In the genomic region with DNA sequence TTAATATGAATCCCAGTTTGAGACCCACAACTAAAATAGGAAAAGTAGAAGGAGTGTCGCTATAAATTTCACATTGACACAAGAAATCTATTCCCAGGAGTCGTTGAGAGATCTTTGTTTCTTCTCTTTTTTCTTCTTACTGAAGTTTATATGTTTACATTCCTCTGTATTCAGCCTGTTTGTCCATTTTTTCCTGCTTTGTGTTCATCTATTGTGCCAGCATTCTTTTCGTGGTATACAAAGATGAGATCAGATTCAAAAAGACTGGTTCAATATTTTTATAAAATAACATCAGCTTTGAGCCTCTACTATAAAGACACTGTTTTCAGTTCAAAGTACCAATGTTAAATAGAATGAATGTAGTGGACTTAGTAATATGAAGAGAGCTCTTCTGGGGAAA, we compare ENCODE assay signal across 14 cellular contexts.
DNase-seq lines count a peak whose midpoint lies in the region; ATAC-seq and TF ChIP-seq lines count a peak whose summit lies in the region.
"Had no signal": no experiment of that assay in that cellular context is flagged by ENCODE, and none has a peak within 500 bp of the region (broad histone marks: within the 10 kb centered on the region; RNA-seq: fewer than 3 reads in every experiment).

No MANE protein-coding gene starts in this region.

- H3K79me1 ChIP-seq in mesenchymal stem cell (replicated peaks; ENCODE audit: low read length, poor library complexity, severe bottlenecking): no peaks in the 10 kb centered on the region

- POLR2A ChIA-PET in HCT116 (lab: Charles Lee): interaction anchor here (1.1 kb wide), 1 partner anchor 260 kb away, joined by 3 read pairs; a partner anchor contains a TSS
- POLR2A ChIA-PET in PC-9 (lab: Charles Lee; ENCODE audit: unreplicated experiment): interaction anchor here (0.6 kb wide), 2 partner anchors 49 to 261 kb away, joined by 3 to 4 read pairs; no protein-coding TSS in a partner anchor

- H3K79me2 ChIP-seq in HCT116 (ENCODE audit: insufficient read depth, low read length): no peaks in the 10 kb centered on the region
- H3K79me2 ChIP-seq in PC-9 (ENCODE audit: low read depth): no peaks in the 10 kb centered on the region

- no peaks in the 10 kb centered on the region for H3K9me2 ChIP-seq in HCT116 (ENCODE audit: insufficient read depth)
- no peaks in the 10 kb centered on the region for H3K9me2 ChIP-seq in PC-9 (ENCODE audit: insufficient read depth)

- H2BK5ac ChIP-seq in mesenchymal stem cell (ENCODE audit: low read depth, low read length, poor library complexity, severe bottlenecking): no peak overlapping the region

- H3K18ac ChIP-seq in mesenchymal stem cell (ENCODE audit: low read depth in 1 of 2, low read length in 2 of 2): no peak overlapping the region

- TF ChIP-seq POLR2A in HCT116 (IDR thresholded peaks at IDR 0.05; ENCODE audit: borderline replicate concordance, extremely low read depth, insufficient read depth, insufficient read length): no peak
- TF ChIP-seq POLR2A in suprapubic skin (IDR thresholded peaks at IDR 0.05): no peak

- intact Hi-C loops in HCT116 (cut with micrococcal nuclease): loop anchor here (5.0 kb wide), 1 partner anchor 58 kb away; no protein-coding TSS in a partner anchor
- intact Hi-C loops in PC-9 (cut with micrococcal nuclease; ENCODE audit: unreplicated experiment): loop anchor here (5.0 to 10.0 kb wide), 2 partner anchors 205 to 247 kb away; no protein-coding TSS in a partner anchor

- no peak overlapping the region for H4K8ac ChIP-seq in mesenchymal stem cell (ENCODE audit: low read length)

- no peak for ATAC-seq in HCT116
- ATAC-seq in activated T-cell treated with anti-CD3 and anti-CD28 coated beads, Interleukin-2, amount 50 U/mL, for 72 hours (replicated peaks in 1 of 2): no peak

- H3K27me3 ChIP-seq in HCT116 (ENCODE audit: insufficient read depth, low read length) (no peaks in the 10 kb centered on the region), mesenchymal stem cell (ENCODE audit: control insufficient read depth in 1 of 2, insufficient read depth in 1 of 2, low read length in 2 of 2) (no peaks in the 10 kb centered on the region), suprapubic skin (no peaks in the 10 kb centered on the region), H7 (ENCODE audit: control insufficient read depth, insufficient read depth, low read length) (no peaks in the 10 kb centered on the region), PC-9 (ENCODE audit: insufficient read depth, low read depth) (no peaks in the 10 kb centered on the region)

- no peak overlapping the region for H3K4me3 Mint-ChIP-seq in activated T-cell treated with anti-CD3 and anti-CD28 coated beads, Interleukin-2, amount 50 U/mL, for 72 hours
- H3K4me3 Mint-ChIP-seq: activated CD4-positive, alpha-beta T cell treated with anti-CD3 and anti-CD28 coated beads, Interleukin-2, amount 10 ng/mL, durations not matched to agents 7 days and 5 days; activated T-helper 1 cell treated with anti-CD3 and anti-CD28 coated beads, Interleukin-12 subunit alpha, Interleukin-12 subunit beta, Interleukin-2, Interleukin-4 antibody, amounts not matched to agents 30 ng/mL and 10 ng/mL and 1 ng/mL, durations not matched to agents 14 hours and 24 hours and 36 hours; T-helper 1 cell treated with Interleukin-12 subunit alpha and Interleukin-12 subunit beta and Interleukin-4 antibody, amounts not matched to agents 30 μg/mL and 1 μg/mL, for 36 hours had no signal

- H3K4me3 ChIP-seq in HCT116 (replicated peaks in 1 of 2; ENCODE audit: low read depth in 1 of 2, low read length in 2 of 2): no peak overlapping the region
- no peak overlapping the region for H3K4me3 ChIP-seq in mesenchymal stem cell (ENCODE audit: insufficient read depth in 1 of 2, low read depth in 1 of 2, low read length in 2 of 2)
- H3K4me3 ChIP-seq in suprapubic skin: no peak overlapping the region
- no peak overlapping the region for H3K4me3 ChIP-seq in H7 (ENCODE audit: insufficient read depth, low read depth, low read length)
- no peak overlapping the region for H3K4me3 ChIP-seq in PC-9

- H3K4me1 ChIP-seq in HCT116 (ENCODE audit: control insufficient read depth in 1 of 2, insufficient read depth in 2 of 2, low read length in 2 of 2) (peaks cover 0 to 6% of the 10 kb centered on the region in 2 experiments; a peak in 1 of 4 replicates), mesenchymal stem cell (ENCODE audit: control insufficient read depth, insufficient read depth, low read depth, low read length) (peaks cover 5% of the 10 kb centered on the region), suprapubic skin (peaks cover 19% of the 10 kb centered on the region), PC-9 (replicated peaks; ENCODE audit: insufficient read depth) (no peaks in the 10 kb centered on the region)

- H3K27ac ChIP-seq in HCT116 (ENCODE audit: low read depth, low read length) (no peak overlapping the region), cingulate gyrus (ENCODE audit: low read depth, low read length) (peak overlapping the region; percentile 42), mesenchymal stem cell (ENCODE audit: low read length, poor library complexity, severe bottlenecking) (peak overlapping the region; percentile 85), suprapubic skin (peak overlapping the region; percentile 61), PC-9 (no peak overlapping the region)

- no peak overlapping the region for H4K91ac ChIP-seq in mesenchymal stem cell (ENCODE audit: low read length)

- CTCF ChIA-PET in HCT116 (lab: Charles Lee): interaction anchor here (0.8 to 5.5 kb wide), 6 partner anchors 10 to 1016 kb away, joined by 3 to 37 read pairs (median 4); a partner anchor contains a TSS
- CTCF ChIA-PET in PC-9 (lab: Charles Lee): no interaction called here

- BruUV-seq in HCT116 (replicated peaks; lab: Mats Ljungman, UMichigan) (no TSS peak), PC-9 (replicated peaks; lab: Mats Ljungman, UMichigan) (no TSS peak)

- no peak for TF ChIP-seq EP300 in suprapubic skin (IDR thresholded peaks at IDR 0.05)

- DNase-seq in HCT116 (ENCODE audit: low read depth, low spot score) (no peak), mesenchymal stem cell (no peak), suprapubic skin (ENCODE audit: low spot score in 2 of 2) (no peak), NCI-H146 treated with DMSO at 0.1 percent for 48 hours (lab: John Stamatoyannopoulos, UW; ENCODE audit: unreplicated experiment) (no peak), H7 (no peak), PC-9 (no peak)
- no peak for DNase-seq in activated T-cell treated with anti-CD3 and anti-CD28 coated beads, Interleukin-2, amount 50 U/mL, for 72 hours
- DNase-seq: activated CD4-positive, alpha-beta T cell treated with anti-CD3 and anti-CD28 coated beads, Interleukin-2, amount 10 ng/mL, durations not matched to agents 7 days and 5 days; naive B cell; NCI-H2171; stimulated activated CD4-positive, alpha-beta T cell treated with anti-CD3 and anti-CD28 coated beads, Interleukin-15, amount 100 ng/mL, for 24 hours had no signal

- no peak overlapping the region for H3K14ac ChIP-seq in mesenchymal stem cell (ENCODE audit: low read length in 2 of 2)

- no peak overlapping the region for H2BK120ac ChIP-seq in mesenchymal stem cell (ENCODE audit: low read depth, low read length)

- no peaks in the 10 kb centered on the region for H3K9me3 ChIP-seq in HCT116 (ENCODE audit: control insufficient read depth in 1 of 2, insufficient read depth in 1 of 2, low read depth in 1 of 2, low read length in 2 of 2)
- no peaks in the 10 kb centered on the region for H3K9me3 ChIP-seq in mesenchymal stem cell (ENCODE audit: control insufficient read depth, low read length)
- H3K9me3 ChIP-seq in suprapubic skin: no peaks in the 10 kb centered on the region
- no peaks in the 10 kb centered on the region for H3K9me3 ChIP-seq in PC-9 (ENCODE audit: insufficient read depth, low read depth)

- H2AFZ ChIP-seq in HCT116 (ENCODE audit: low read depth, low read length, poor library complexity, severe bottlenecking): peak overlapping the region; percentile 46
- no peak overlapping the region for H2AFZ ChIP-seq in mesenchymal stem cell (ENCODE audit: low read depth, low read length)
- no peak overlapping the region for H2AFZ ChIP-seq in PC-9

- H3F3A ChIP-seq in PC-9 (ENCODE audit: insufficient read depth, low read depth): no peaks in the 10 kb centered on the region

- RAD21 ChIA-PET in HCT116 (lab: Charles Lee; ENCODE audit: low non-redundant PET in 1 of 2, low total read pairs in 2 of 2, uncharacterized antibody in 2 of 2, unreplicated experiment in 2 of 2): interaction anchor here in 1 of 2 experiments (0.7 kb wide), 1 partner anchor 68 kb away, joined by 5 read pairs; no protein-coding TSS in a partner anchor

- H3K9me3 Mint-ChIP-seq in activated T-cell treated with anti-CD3 and anti-CD28 coated beads, Interleukin-2, amount 50 U/mL, for 72 hours: no peaks in the 10 kb centered on the region
- H3K9me3 Mint-ChIP-seq: activated CD4-positive, alpha-beta T cell treated with anti-CD3 and anti-CD28 coated beads, Interleukin-2, amount 10 ng/mL, durations not matched to agents 7 days and 5 days; activated T-helper 1 cell treated with anti-CD3 and anti-CD28 coated beads, Interleukin-12 subunit alpha, Interleukin-12 subunit beta, Interleukin-2, Interleukin-4 antibody, amounts not matched to agents 30 ng/mL and 10 ng/mL and 1 ng/mL, durations not matched to agents 14 hours and 24 hours and 36 hours; naive B cell; T-helper 1 cell treated with Interleukin-12 subunit alpha and Interleukin-12 subunit beta and Interleukin-4 antibody, amounts not matched to agents 30 μg/mL and 1 μg/mL, for 36 hours had no signal

- WGBS in mesenchymal stem cell: 80% methylated on average over 1 of the region's 3 CpGs
- 64% methylated on average over 3 of the region's 3 CpGs for WGBS in suprapubic skin

- peaks cover 17% of the 10 kb centered on the region for H3K4me1 Mint-ChIP-seq in activated T-cell treated with anti-CD3 and anti-CD28 coated beads, Interleukin-2, amount 50 U/mL, for 72 hours (ENCODE audit: low read depth)

- H4K20me1 ChIP-seq in HCT116 (ENCODE audit: insufficient read depth): no peaks in the 10 kb centered on the region
- no peaks in the 10 kb centered on the region for H4K20me1 ChIP-seq in PC-9 (ENCODE audit: insufficient read depth)

- H2BK12ac ChIP-seq in mesenchymal stem cell (ENCODE audit: low read length in 2 of 2): no peak overlapping the region

- H3K9ac ChIP-seq in HCT116 (ENCODE audit: low read length): no peak overlapping the region
- peak overlapping the region; percentile 75 for H3K9ac ChIP-seq in mesenchymal stem cell (ENCODE audit: low read length)

- TF ChIP-seq RAD21 in HCT116 (IDR thresholded peaks at IDR 0.05; ENCODE audit: low read depth): no peak

- H3K27ac Mint-ChIP-seq in activated T-cell treated with anti-CD3 and anti-CD28 coated beads, Interleukin-2, amount 50 U/mL, for 72 hours: no peak overlapping the region
- H3K27ac Mint-ChIP-seq: activated CD4-positive, alpha-beta T cell treated with anti-CD3 and anti-CD28 coated beads, Interleukin-2, amount 10 ng/mL, durations not matched to agents 7 days and 5 days; activated T-helper 1 cell treated with anti-CD3 and anti-CD28 coated beads, Interleukin-12 subunit alpha, Interleukin-12 subunit beta, Interleukin-2, Interleukin-4 antibody, amounts not matched to agents 30 ng/mL and 10 ng/mL and 1 ng/mL, durations not matched to agents 14 hours and 24 hours and 36 hours; T-helper 1 cell treated with Interleukin-12 subunit alpha and Interleukin-12 subunit beta and Interleukin-4 antibody, amounts not matched to agents 30 μg/mL and 1 μg/mL, for 36 hours had no signal

- H3K23ac ChIP-seq in mesenchymal stem cell (ENCODE audit: low read length in 2 of 2): no peak overlapping the region

- no peaks in the 10 kb centered on the region for H3K36me3 ChIP-seq in HCT116 (ENCODE audit: control insufficient read depth in 1 of 2, insufficient read depth in 2 of 2, low read length in 2 of 2)
- H3K36me3 ChIP-seq in mesenchymal stem cell (ENCODE audit: control insufficient read depth in 1 of 2, insufficient read depth in 2 of 2, low read depth in 1 of 2, low read length in 2 of 2): peaks cover 0 to 2% of the 10 kb centered on the region in 2 experiments
- no peaks in the 10 kb centered on the region for H3K36me3 ChIP-seq in suprapubic skin
- H3K36me3 ChIP-seq in H7 (replicated peaks; ENCODE audit: control insufficient read depth, insufficient read depth, low read length): no peaks in the 10 kb centered on the region
- H3K36me3 ChIP-seq in PC-9 (ENCODE audit: low read depth): no peaks in the 10 kb centered on the region

- no peak overlapping the region for H2AK5ac ChIP-seq in mesenchymal stem cell (ENCODE audit: low read length, severe bottlenecking)

- TF ChIP-seq CTCF in HCT116 (IDR thresholded peaks at IDR 0.05 in 2 of 3, conservative IDR thresholded peaks at IDR 0.05 in 1 of 3; ENCODE audit: borderline replicate concordance in 1 of 3, insufficient read depth in 1 of 3, low read depth in 2 of 3, low read length in 2 of 3): no peak
- TF ChIP-seq CTCF in suprapubic skin (IDR thresholded peaks at IDR 0.05): no peak
- no peak for TF ChIP-seq CTCF in PC-9 (conservative IDR thresholded peaks at IDR 0.05)

- H3K36me3 Mint-ChIP-seq in activated T-cell treated with anti-CD3 and anti-CD28 coated beads, Interleukin-2, amount 50 U/mL, for 72 hours (ENCODE audit: insufficient read depth in 2 of 2): no peaks in the 10 kb centered on the region
- H3K36me3 Mint-ChIP-seq: naive B cell had no signal

- no peaks in the 10 kb centered on the region for H3K27me3 Mint-ChIP-seq in activated T-cell treated with anti-CD3 and anti-CD28 coated beads, Interleukin-2, amount 50 U/mL, for 72 hours (ENCODE audit: low read depth)
- H3K27me3 Mint-ChIP-seq: activated CD4-positive, alpha-beta T cell treated with anti-CD3 and anti-CD28 coated beads, Interleukin-2, amount 10 ng/mL, durations not matched to agents 7 days and 5 days; naive B cell had no signal

- H3K4me2 ChIP-seq in HCT116 (ENCODE audit: low read length) (no peak overlapping the region), mesenchymal stem cell (ENCODE audit: low read length, poor library complexity, severe bottlenecking) (no peak overlapping the region), PC-9 (no peak overlapping the region)

- H3K4ac ChIP-seq in mesenchymal stem cell (ENCODE audit: low read depth in 1 of 2, low read length in 2 of 2): no peak overlapping the region

- no peak overlapping the region for H2BK15ac ChIP-seq in mesenchymal stem cell (ENCODE audit: low read depth, poor library complexity, severe bottlenecking)

Comparison
In these comparisons a context has a peak if more than half of its experiments do, and no peak if none do; other contexts are left out.
1. H3K27ac ChIP-seq: peak in cingulate gyrus (single experiment), mesenchymal stem cell (single experiment) and suprapubic skin (single experiment); none in HCT116 (single experiment) and PC-9 (single experiment).